In the genomic region with DNA sequence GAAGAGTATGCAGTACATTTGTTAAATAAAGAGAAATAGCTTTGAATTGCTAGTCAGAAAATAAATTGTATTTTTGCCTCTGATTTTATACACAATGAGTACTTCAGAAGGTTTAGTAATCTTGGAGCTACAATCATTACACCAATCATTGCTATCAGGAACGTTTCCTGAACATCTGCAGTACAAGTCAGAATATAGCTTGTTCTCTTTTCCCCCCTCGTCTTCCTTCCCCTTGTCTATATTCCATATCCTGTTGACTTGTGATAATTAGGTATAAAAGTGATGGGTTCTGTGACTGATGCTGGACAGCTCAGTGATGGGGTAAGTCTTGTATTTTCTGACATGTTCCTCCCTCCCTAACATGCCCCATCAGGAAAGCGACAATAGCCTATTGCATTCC, we compare ENCODE assay signal across 26 cellular contexts.
"Had no signal": no experiment of that assay in that cellular context is flagged by ENCODE, and none has a peak within 500 bp of the region (broad histone marks: within the 10 kb centered on the region; RNA-seq: fewer than 3 reads in every experiment).

No MANE protein-coding gene starts in this region.

- H3K27me3 ChIP-seq: colonic mucosa, esophagus squamous epithelium, heart right ventricle, left lung, ovary, right lobe of liver, transverse colon, upper lobe of right lung, uterus had no signal

- H3K36me3 ChIP-seq: colonic mucosa, left lung, ovary, right lobe of liver, transverse colon, uterus had no signal

- H3K9me3 ChIP-seq: colonic mucosa, esophagus squamous epithelium, heart right ventricle, left lung, ovary, right lobe of liver, thoracic aorta, transverse colon, upper lobe of right lung, uterus had no signal

- H3K4me1 ChIP-seq: colonic mucosa, esophagus squamous epithelium, heart right ventricle, left lung, right lobe of liver, upper lobe of right lung, uterus had no signal

- H3K27ac ChIP-seq: colonic mucosa, esophagus squamous epithelium, heart right ventricle, left lung, ovary, right lobe of liver, thoracic aorta, transverse colon, upper lobe of right lung, uterus had no signal

- H3K4me3 ChIP-seq: colonic mucosa, esophagus squamous epithelium, heart right ventricle, left lung, ovary, right lobe of liver, thoracic aorta, transverse colon, upper lobe of right lung, uterus had no signal

- ATAC-seq: heart right ventricle; left cardiac atrium; left lung; naive thymus-derived CD4-positive, alpha-beta T cell; right lobe of liver; stimulated activated naive B cell treated with anti-CD40 and anti-IgM and Interleukin-4, amounts not matched to agents 10 μg/mL and 1 μg/mL and 100 μg/mL, for 72 hours; upper lobe of right lung had no signal

- DNase-seq: colonic mucosa; effector memory CD4-positive, alpha-beta T cell; erythroblast; esophagus squamous epithelium; foreskin melanocyte; glutamatergic neuron; heart right ventricle; hippocampal formation; left cardiac atrium; left lung; mammary epithelial cell; mesendoderm; midbrain; naive thymus-derived CD4-positive, alpha-beta T cell; nucleus accumbens; ovary; posterior cingulate gyrus; right lobe of liver; small intestine; stimulated activated CD4-positive, alpha-beta T cell treated with anti-CD3 and anti-CD28 coated beads, Interleukin-15, amount 100 ng/mL, for 24 hours; stimulated activated CD4-positive, alpha-beta T cell treated with anti-CD3 and anti-CD28 coated beads, Interleukin-2, amount 100 ng/mL, for 48 hours; stimulated activated naive B cell treated with anti-CD40 and anti-IgM and Interleukin-4, amounts not matched to agents 10 μg/mL and 1 μg/mL and 100 μg/mL, for 72 hours; transverse colon; upper lobe of right lung; uterus had no signal
